ENCODE assay signal across 20 cellular contexts in the genomic region with DNA sequence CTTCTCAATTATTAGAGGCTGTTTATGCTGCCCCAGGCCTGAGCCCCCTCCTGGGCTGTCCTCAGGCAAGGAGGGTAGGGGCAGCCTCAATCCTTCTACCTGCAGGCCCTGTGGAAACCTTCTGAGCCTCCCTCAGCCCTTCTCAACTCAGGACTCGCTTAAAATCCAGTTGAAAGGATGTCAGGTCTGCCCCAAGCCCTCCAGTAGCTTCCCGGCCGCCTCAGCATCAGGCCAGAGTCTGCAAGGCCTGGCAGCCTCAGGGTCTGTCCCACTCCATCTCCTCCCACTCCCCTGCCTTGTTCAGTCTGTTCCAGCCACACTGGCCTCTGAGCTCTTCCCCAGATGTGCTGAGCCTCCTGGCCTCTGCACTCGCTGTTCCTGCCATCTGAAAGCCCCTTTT. TPM values are rescaled to one million over a fixed set of nuclear protein-coding genes. Genes with fewer than 3 reads are reported as not detected.
A peak's percentile ranks its signal among the peaks of the same experiment; 100 is the strongest.
DNase-seq lines count a peak whose midpoint lies in the region; ATAC-seq, FAIRE-seq and TF ChIP-seq lines count a peak whose summit lies in the region.
"Had no signal": no experiment of that assay in that cellular context is flagged by ENCODE, and none has a peak within 500 bp of the region (broad histone marks: within the 10 kb centered on the region; RNA-seq: fewer than 3 reads in every experiment).

No MANE protein-coding gene starts in this region.

- POLR2A ChIA-PET in Panc1 (lab: Charles Lee), result no interaction called here

- H3K9me3 ChIP-seq in Panc1 (ENCODE audit: control insufficient read depth, insufficient read depth, low read depth, low read length), result no peaks in the 10 kb centered on the region
- H3K9me3 ChIP-seq: BLaER1 treated with 17β-estradiol and CSF1 and Interleukin-3, amounts not matched to agents 10 nM and 100 nM; HAP-1 had no signal

- CTCF ChIA-PET in Panc1 (lab: Charles Lee), result no interaction called here

- no peak for DNase-seq in Panc1 (ENCODE audit: low read depth, low spot score)
- DNase-seq in neural crest cell (ENCODE audit: low read depth, low spot score), result no peak
- DNase-seq in frontal cortex (ENCODE audit: low spot score in 2 of 2), result no peak
- DNase-seq in NCI-H2029 (lab: John Stamatoyannopoulos, UW), result no peak
- DNase-seq: Calu3; CD8-positive, alpha-beta T cell; DMS 273 treated with DMSO at 0.1 percent for 48 hours; DMS53; DND-41; EL; GM23248 had no signal

- no TSS peak for BruUV-seq in Panc1 (replicated peaks; lab: Mats Ljungman, UMichigan)

- no peaks in the 10 kb centered on the region for H3K27me3 Mint-ChIP-seq in dendritic cell treated with granulocyte-macrophage colony-stimulating factor and Interleukin-4, amounts not matched to agents 40 ng/mL and 50 ng/mL, for 4 days
- H3K27me3 Mint-ChIP-seq in neural crest cell (ENCODE audit: low read depth), result no peaks in the 10 kb centered on the region
- H3K27me3 Mint-ChIP-seq: B cell had no signal

- no peak for FAIRE-seq in frontal cortex (lab: Jason Lieb, UNC)
- FAIRE-seq: G401.6, GM12891, GM18507 had no signal

- H3K4me1 Mint-ChIP-seq in dendritic cell treated with granulocyte-macrophage colony-stimulating factor and Interleukin-4, amounts not matched to agents 40 ng/mL and 50 ng/mL, for 4 days (ENCODE audit: low read depth), result no peaks in the 10 kb centered on the region
- H3K4me1 Mint-ChIP-seq in neural crest cell, result peaks cover 19% of the 10 kb centered on the region
- H3K4me1 Mint-ChIP-seq: B cell had no signal

- no peak overlapping the region for H3K27ac ChIP-seq in Panc1 (ENCODE audit: low read length)
- H3K27ac ChIP-seq: BLaER1 treated with 17β-estradiol and CSF1 and Interleukin-3, amounts not matched to agents 10 nM and 100 nM; GM23248; HL-60 had no signal

- in situ Hi-C loops in Panc1 (cut with HindIII; ENCODE audit: low pct_unique_long_range_greater_than_20kb, low sequenced_read_pairs), result no loop called here

- H3K27me3 ChIP-seq in Panc1 (ENCODE audit: control insufficient read depth, insufficient read depth, low read length), result no peaks in the 10 kb centered on the region
- H3K27me3 ChIP-seq: BLaER1 treated with 17β-estradiol and CSF1 and Interleukin-3, amounts not matched to agents 10 nM and 100 nM had no signal

- intact Hi-C loops in Panc1 (cut with micrococcal nuclease; ENCODE audit: unreplicated experiment), result no loop called here
- intact Hi-C loops in dendritic cell treated with granulocyte-macrophage colony-stimulating factor and Interleukin-4, amounts not matched to agents 40 ng/mL and 50 ng/mL, for 4 days (cut with micrococcal nuclease), result no loop called here

- H3K4me1 ChIP-seq in Panc1 (ENCODE audit: control insufficient read depth, insufficient read depth, low read length), result no peaks in the 10 kb centered on the region
- H3K4me1 ChIP-seq: BLaER1 treated with 17β-estradiol and CSF1 and Interleukin-3, amounts not matched to agents 10 nM and 100 nM had no signal

- H3K36me3 ChIP-seq in Panc1 (ENCODE audit: control insufficient read depth, insufficient read depth, low read length), result no peaks in the 10 kb centered on the region
- H3K36me3 ChIP-seq: HAP-1 had no signal

- TF ChIP-seq CTCF in Panc1 (IDR thresholded peaks at IDR 0.05) (no peak), neural crest cell (conservative IDR thresholded peaks at IDR 0.05) (no peak)

- H3K27ac Mint-ChIP-seq in dendritic cell treated with granulocyte-macrophage colony-stimulating factor and Interleukin-4, amounts not matched to agents 40 ng/mL and 50 ng/mL, for 4 days, result peak overlapping the region; percentile 40
- H3K27ac Mint-ChIP-seq in neural crest cell (ENCODE audit: unreplicated experiment), result peak overlapping the region; percentile 52
- H3K27ac Mint-ChIP-seq: B cell; CD8-positive, alpha-beta T cell had no signal

- H3K9me3 Mint-ChIP-seq in dendritic cell treated with granulocyte-macrophage colony-stimulating factor and Interleukin-4, amounts not matched to agents 40 ng/mL and 50 ng/mL, for 4 days, result no peaks in the 10 kb centered on the region
- H3K9me3 Mint-ChIP-seq in neural crest cell, result no peaks in the 10 kb centered on the region
- H3K9me3 Mint-ChIP-seq: CD8-positive, alpha-beta T cell had no signal

- peaks cover 17% of the 10 kb centered on the region for H3K36me3 Mint-ChIP-seq in dendritic cell treated with granulocyte-macrophage colony-stimulating factor and Interleukin-4, amounts not matched to agents 40 ng/mL and 50 ng/mL, for 4 days (ENCODE audit: low read depth)
- H3K36me3 Mint-ChIP-seq in neural crest cell (ENCODE audit: low read depth), result no peaks in the 10 kb centered on the region

- ATAC-seq in Panc1 (0 out of 2 replicates have a peak, but pooled peaks have one; percentile 32), HG02642 (IDR thresholded peaks at IDR 0.05; ENCODE audit: poor library complexity, unreplicated experiment) (no peak)
- ATAC-seq: CD8-positive, alpha-beta T cell had no signal

- no peak overlapping the region for H3K4me3 Mint-ChIP-seq in dendritic cell treated with granulocyte-macrophage colony-stimulating factor and Interleukin-4, amounts not matched to agents 40 ng/mL and 50 ng/mL, for 4 days
- H3K4me3 Mint-ChIP-seq in neural crest cell, result no peak overlapping the region
- H3K4me3 Mint-ChIP-seq: B cell; CD8-positive, alpha-beta T cell had no signal

- H3K4me3 ChIP-seq in Panc1 (ENCODE audit: low read depth in 2 of 2, low read length in 2 of 2), result no peak overlapping the region
- H3K4me3 ChIP-seq: BLaER1 treated with 17β-estradiol and CSF1 and Interleukin-3, amounts not matched to agents 10 nM and 100 nM; GM23248; HAP-1 had no signal

RNA-seq across cellular contexts. Expression of gene KATNIP, which starts 52.2 kb away (rescaled TPM):
- total RNA-seq in Panc1 (2021; ENCODE audit: unreplicated experiment) (36.7 TPM), neural crest cell (24.3 and 27.6 TPM in 2 replicates), frontal cortex (17.9 TPM)
- 28.7 TPM for polyA plus RNA-seq in Panc1 (2012; ENCODE audit: insufficient read length)

RNA-seq across cellular contexts. Expression of gene GTF3C1, which starts 52.4 kb away (rescaled TPM):
- total RNA-seq in Panc1 (2021; ENCODE audit: unreplicated experiment) (121 TPM), neural crest cell (123 and 125 TPM in 2 replicates), frontal cortex (77.9 TPM)
- polyA plus RNA-seq in Panc1 (2012; ENCODE audit: insufficient read length), result 103 TPM
